In genomic region chr21:37057614-37058013, GRCh38 we compare ENCODE assay signal across 33 cellular contexts. TPM values are rescaled to one million over a fixed set of nuclear protein-coding genes. Genes with fewer than 3 reads are reported as not detected.
"Had no signal": no experiment of that assay in that cellular context is flagged by ENCODE, and none has a peak within 500 bp of the region (broad histone marks: within the 10 kb centered on the region; RNA-seq: fewer than 3 reads in every experiment).

No MANE protein-coding gene starts in this region.

- H3K27ac ChIP-seq: SJSA1 had no signal

- H3K9me3 Mint-ChIP-seq: activated CD4-positive, alpha-beta memory T cell treated with anti-CD3 and anti-CD28 coated beads for 36 hours; activated CD4-positive, alpha-beta T cell treated with anti-CD3 and anti-CD28 coated beads, Interleukin-2, amount 10 ng/mL, durations not matched to agents 7 days and 5 days; activated naive CD4-positive, alpha-beta T cell treated with anti-CD3 and anti-CD28 coated beads for 36 hours; activated naive CD4-positive, alpha-beta T cell treated with anti-CD3 and anti-CD28 coated beads, Interleukin-2, amount 50 U/mL, for 72 hours; activated T-cell treated with anti-CD3 and anti-CD28 coated beads, Interleukin-2, amount 50 U/mL, for 4 hours; activated T-helper 1 cell treated with anti-CD3 and anti-CD28 coated beads, Interleukin-12 subunit alpha, Interleukin-12 subunit beta, Interleukin-2, Interleukin-4 antibody, amounts not matched to agents 30 ng/mL and 10 ng/mL and 1 ng/mL, durations not matched to agents 14 hours and 24 hours and 36 hours; T-helper 1 cell treated with Interleukin-12 subunit alpha and Interleukin-12 subunit beta and Interleukin-4 antibody, amounts not matched to agents 30 μg/mL and 1 μg/mL, for 36 hours; T-helper 2 cell treated with Interferon-gamma antibody and Interleukin-4, amounts not matched to agents 5 μg/mL and 100 μg/mL, for 36 hours had no signal

- H3K36me3 Mint-ChIP-seq: activated CD4-positive, alpha-beta memory T cell treated with anti-CD3 and anti-CD28 coated beads for 36 hours; activated naive CD4-positive, alpha-beta T cell treated with anti-CD3 and anti-CD28 coated beads, Interleukin-2, amount 50 U/mL, for 72 hours; brain had no signal

- H3K36me3 ChIP-seq: SJSA1 had no signal

- H3K9me3 ChIP-seq: SK-N-SH had no signal

- H3K4me3 Mint-ChIP-seq: activated CD4-positive, alpha-beta memory T cell treated with anti-CD3 and anti-CD28 coated beads for 36 hours; activated CD4-positive, alpha-beta T cell treated with anti-CD3 and anti-CD28 coated beads for 36 hours; activated CD4-positive, alpha-beta T cell treated with anti-CD3 and anti-CD28 coated beads, Interleukin-2, amount 10 ng/mL, durations not matched to agents 7 days and 5 days; activated naive CD4-positive, alpha-beta T cell treated with anti-CD3 and anti-CD28 coated beads for 36 hours; activated T-cell treated with anti-CD3 and anti-CD28 coated beads, Interleukin-2, amount 50 U/mL, for 4 hours; activated T-helper 1 cell treated with anti-CD3 and anti-CD28 coated beads, Interleukin-12 subunit alpha, Interleukin-12 subunit beta, Interleukin-2, Interleukin-4 antibody, amounts not matched to agents 30 ng/mL and 10 ng/mL and 1 ng/mL, durations not matched to agents 14 hours and 24 hours and 36 hours; T-helper 1 cell treated with Interleukin-12 subunit alpha and Interleukin-12 subunit beta and Interleukin-4 antibody, amounts not matched to agents 30 μg/mL and 1 μg/mL, for 36 hours; T-helper 2 cell treated with Interferon-gamma antibody and Interleukin-4, amounts not matched to agents 5 μg/mL and 100 μg/mL, for 36 hours; WTC11 had no signal

- DNase-seq: activated CD4-positive, alpha-beta memory T cell treated with anti-CD3 and anti-CD28 coated beads for 36 hours; activated CD4-positive, alpha-beta T cell treated with anti-CD3 and anti-CD28 coated beads for 36 hours; activated CD4-positive, alpha-beta T cell treated with anti-CD3 and anti-CD28 coated beads, Interleukin-2, amount 10 ng/mL, durations not matched to agents 7 days and 5 days; activated CD8-positive, alpha-beta memory T cell treated with anti-CD3 and anti-CD28 coated beads, Interleukin-2, amount 50 U/mL, for 4 hours; activated gamma-delta T cell treated with Interleukin-2 at 50 U/mL for 16 hours; activated naive CD4-positive, alpha-beta T cell treated with anti-CD3 and anti-CD28 coated beads for 36 hours; activated T-cell treated with anti-CD3 and anti-CD28 coated beads for 4 hours; activated T-cell treated with anti-CD3 and anti-CD28 coated beads, Interleukin-2, amount 50 U/mL, for 4 hours; central memory CD4-positive, alpha-beta T cell; KG1; MM.1S; NCI-H1092; NCI-H146; NCI-H187; NCI-H2029 treated with DMSO at 0.1 percent for 48 hours; NCI-H2107; NCI-H2171; NCI-H510A; NCI-H526; NCI-H774; SHP77 treated with DMSO at 0.1 percent for 48 hours; SK-N-SH had no signal

- H3K27ac Mint-ChIP-seq: activated CD4-positive, alpha-beta memory T cell treated with anti-CD3 and anti-CD28 coated beads for 36 hours; activated CD4-positive, alpha-beta T cell treated with anti-CD3 and anti-CD28 coated beads for 36 hours; activated CD4-positive, alpha-beta T cell treated with anti-CD3 and anti-CD28 coated beads, Interleukin-2, amount 10 ng/mL, durations not matched to agents 7 days and 5 days; activated naive CD4-positive, alpha-beta T cell treated with anti-CD3 and anti-CD28 coated beads for 36 hours; activated T-helper 1 cell treated with anti-CD3 and anti-CD28 coated beads, Interleukin-12 subunit alpha, Interleukin-12 subunit beta, Interleukin-2, Interleukin-4 antibody, amounts not matched to agents 30 ng/mL and 10 ng/mL and 1 ng/mL, durations not matched to agents 14 hours and 24 hours and 36 hours; T-helper 1 cell treated with Interleukin-12 subunit alpha and Interleukin-12 subunit beta and Interleukin-4 antibody, amounts not matched to agents 30 μg/mL and 1 μg/mL, for 36 hours; T-helper 2 cell treated with Interferon-gamma antibody and Interleukin-4, amounts not matched to agents 5 μg/mL and 100 μg/mL, for 36 hours; WTC11 had no signal

- H3K9ac ChIP-seq: SK-N-SH had no signal

- H3K27me3 ChIP-seq: SJSA1 had no signal

- H3K27me3 Mint-ChIP-seq: activated CD4-positive, alpha-beta memory T cell treated with anti-CD3 and anti-CD28 coated beads for 36 hours; activated CD4-positive, alpha-beta T cell treated with anti-CD3 and anti-CD28 coated beads for 36 hours had no signal

- ATAC-seq: activated CD4-positive, alpha-beta T cell treated with anti-CD3 and anti-CD28 coated beads for 36 hours; activated CD4-positive, CD25-positive, alpha-beta regulatory T cell treated with anti-CD3 and anti-CD28 coated beads, Interleukin-2, amount 50 U/mL, for 24 hours; activated naive CD4-positive, alpha-beta T cell treated with anti-CD3 and anti-CD28 coated beads, Interleukin-2, amount 50 U/mL, for 72 hours; activated T-cell treated with anti-CD3 and anti-CD28 coated beads, Interleukin-2, amount 50 U/mL, for 4 hours; Panc1; WTC11 had no signal

- H3K4me3 ChIP-seq: SJSA1 had no signal

- H3K4me2 ChIP-seq: SK-N-SH had no signal

RNA-seq across cellular contexts. Expression of gene RIPPLY3, which starts 51.1 kb away (rescaled TPM):
- total RNA-seq: activated T-cell treated with anti-CD3 and anti-CD28 coated beads, Interleukin-2, amount 50 U/mL, for 4 hours; LHCN-M2; RPMI7951 had no signal
